ENCODE assay signal across 8 cellular contexts in the genomic region with DNA sequence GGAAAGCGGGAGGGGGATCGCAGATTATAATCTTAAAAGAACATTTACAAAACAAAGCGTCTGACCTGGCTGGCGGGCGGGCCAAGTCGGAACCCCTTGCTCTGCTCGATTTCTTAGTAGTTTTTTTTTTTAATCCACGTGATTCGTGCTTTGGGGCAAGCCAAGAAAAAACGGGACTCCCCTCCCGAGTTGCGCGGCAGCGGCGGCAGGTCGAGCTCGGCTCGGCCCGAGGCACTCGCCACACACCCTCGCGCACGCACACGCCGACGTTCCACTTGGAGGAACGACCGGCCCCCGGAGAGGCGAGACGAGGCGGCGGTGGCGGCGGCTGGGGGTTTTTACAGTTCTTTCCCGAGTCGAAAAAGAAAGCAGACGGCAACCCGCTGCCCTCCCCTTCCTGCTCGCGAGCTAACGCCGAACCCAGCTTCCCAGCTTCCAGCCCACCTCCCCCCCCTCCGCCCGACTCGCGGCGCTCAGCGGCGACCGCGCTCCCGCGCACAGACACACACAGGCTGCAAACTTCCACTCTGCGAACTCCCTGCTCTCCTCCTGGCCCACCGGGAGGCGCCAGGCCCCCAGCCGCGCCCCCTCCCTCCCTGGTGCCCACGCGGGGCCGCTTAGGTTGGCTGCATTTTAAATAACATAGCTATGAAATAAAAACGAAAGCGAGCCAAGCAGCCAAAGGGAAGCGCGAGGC. TPM values are rescaled to one million over a fixed set of nuclear protein-coding genes. Genes with fewer than 3 reads are reported as not detected.
A peak's percentile ranks its signal among the peaks of the same experiment; 100 is the strongest.
DNase-seq lines count a peak whose midpoint lies in the region; ATAC-seq and TF ChIP-seq lines count a peak whose summit lies in the region.

No MANE protein-coding gene starts in this region.

- H3K4me1 ChIP-seq in Panc1 (ENCODE audit: control insufficient read depth, insufficient read depth, low read length), result peaks cover 8% of the 10 kb centered on the region; the same call in 1 of the 2 replicates
- H3K4me1 ChIP-seq in psoas muscle, result peaks cover 10% of the 10 kb centered on the region

- ATAC-seq in Panc1 (no peak), left cardiac atrium (peak; percentile 19 to 21), psoas muscle (peak in 3 of 4 donors; percentile 27 to 42 (median 29))

- in situ Hi-C loops in GM13977 (cut with MboI; ENCODE audit: low pct_unique_long_range_greater_than_20kb, low sequenced_read_pairs, unreplicated experiment), result no loop called here
- in situ Hi-C loops in Panc1 (cut with HindIII; ENCODE audit: low pct_unique_long_range_greater_than_20kb, low sequenced_read_pairs), result no loop called here

- WGBS in psoas muscle, 3 donors, result 0 to 3% (median 0%) methylated on average over 9 to 66 of the region's 66 CpGs

- no peak for TF ChIP-seq CTCF in GM13977 (IDR thresholded peaks at IDR 0.05; ENCODE audit: extremely low read depth, insufficient read depth, missing control alignments)
- TF ChIP-seq CTCF in Panc1 (IDR thresholded peaks at IDR 0.05), result no peak
- no peak for TF ChIP-seq CTCF in psoas muscle (IDR thresholded peaks at IDR 0.05)

- intact Hi-C loops in Panc1 (cut with micrococcal nuclease; ENCODE audit: unreplicated experiment) (no loop called here), left cardiac atrium (cut with DNase I) (loop anchor here in 1 of 2 donors (5.0 to 10.0 kb wide), 4 partner anchors 84 to 362 kb away; no protein-coding TSS in a partner anchor), psoas muscle (cut with DNase I) (loop anchor here in 1 of 2 donors (1.0 to 2.0 kb wide), 2 partner anchors 56 to 83 kb away; no protein-coding TSS in a partner anchor)

- POLR2A ChIA-PET in Panc1 (lab: Charles Lee), result no interaction called here

- CTCF ChIA-PET in Panc1 (lab: Charles Lee), result no interaction called here

- H3K9me3 ChIP-seq in Panc1 (ENCODE audit: control insufficient read depth, insufficient read depth, low read depth, low read length), result no peaks in the 10 kb centered on the region
- H3K9me3 ChIP-seq in psoas muscle, result no peaks in the 10 kb centered on the region

- H3K36me3 ChIP-seq in Panc1 (ENCODE audit: control insufficient read depth, insufficient read depth, low read length) (no peaks in the 10 kb centered on the region), psoas muscle (ENCODE audit: insufficient read depth in 1 of 2, low read depth in 1 of 2) (no peaks in the 10 kb centered on the region)

- DNase-seq in GM13977 (ENCODE audit: low spot score) (peak; percentile 65), Panc1 (ENCODE audit: low read depth, low spot score) (no peak), left cardiac atrium (peak; percentile 60), psoas muscle (peak; percentile 45 to 67), DMS79 (lab: John Stamatoyannopoulos, UW) (no peak), SHP77 treated with DMSO at 0.1 percent for 48 hours (lab: John Stamatoyannopoulos, UW) (no peak), DMS114 treated with DMSO at 0.1 percent for 48 hours (lab: John Stamatoyannopoulos, UW; ENCODE audit: unreplicated experiment) (no peak)
- peak; percentile 71 for DNase-seq in activated naive CD4-positive, alpha-beta T cell treated with anti-CD3 and anti-CD28 coated beads, Interleukin-2, amount 50 U/mL, for 16 hours

- H3K27me3 ChIP-seq in Panc1 (ENCODE audit: control insufficient read depth, insufficient read depth, low read length), result no peaks in the 10 kb centered on the region
- peaks cover 0 to 88% (median 0%) of the 10 kb centered on the region in 3 donors for H3K27me3 ChIP-seq in psoas muscle (ENCODE audit: insufficient read depth in 3 of 3, low read length in 2 of 3)

- H3K4me3 ChIP-seq in Panc1 (ENCODE audit: low read depth in 2 of 2, low read length in 2 of 2) (peak overlapping the region; percentile 53 to 64), psoas muscle (peak overlapping the region; percentile 78)

- H3K27ac ChIP-seq in Panc1 (ENCODE audit: low read length), result peak overlapping the region; percentile 57; the same call in 1 of the 2 replicates
- H3K27ac ChIP-seq in psoas muscle, result peak overlapping the region; percentile 91

- BruUV-seq in Panc1 (replicated peaks; lab: Mats Ljungman, UMichigan), result no TSS peak

RNA-seq across cellular contexts. Expression of gene BCOR, which starts 1.2 kb away (rescaled TPM):
- total RNA-seq in Panc1 (2021; ENCODE audit: unreplicated experiment) (48.3 TPM), left cardiac atrium (10 to 100 TPM; 10.8 to 21.6 TPM), psoas muscle (10 to 100 TPM; 18.3 to 24.3 (median 19.6) TPM)
- polyA plus RNA-seq in Panc1 (2012; ENCODE audit: insufficient read length), result 33.8 TPM
- polyA plus RNA-seq in psoas muscle, result 10 to 100 TPM in 2 of 3 donors, 1 to 10 TPM in 1; 6.4 to 14.2 (median 10.1) TPM

Comparison
In these comparisons a context has a peak if more than half of its experiments do, and no peak if none do; other contexts are left out.
1. DNase-seq: peak in GM13977 (single experiment), activated naive CD4-positive, alpha-beta T cell treated with anti-CD3 and anti-CD28 coated beads, Interleukin-2, amount 50 U/mL, for 16 hours (single experiment), left cardiac atrium (single experiment) and psoas muscle (2 of 2); none in Panc1 (single experiment), DMS79 (single experiment), SHP77 treated with DMSO at 0.1 percent for 48 hours (single experiment) and DMS114 treated with DMSO at 0.1 percent for 48 hours (single experiment).